1 cellular context compared by ENCODE assay signal in genomic region chr2:70086838-70087702, GRCh38.
TF ChIP-seq lines count a peak whose summit lies in the region.

Gene PCBP1, plus strand, starts transcription at chr2:70087477. Its CDS starts 267 bp downstream, at chr2:70087744.

TF ChIP-seq in WTC11, 78 proteins besides CTCF, POLR2A, EP300 and RAD21 (continued from another document):
- TF ChIP-seq HMGXB4 (CRISPR knock-in tag; IDR thresholded peaks at IDR 0.05) (no peak), GABPB1 (CRISPR knock-in tag; IDR thresholded peaks at IDR 0.05) (peak; percentile 62), FOXP1 (CRISPR knock-in tag; IDR thresholded peaks at IDR 0.05; ENCODE audit: borderline replicate concordance) (no peak), USF1 (CRISPR knock-in tag; IDR thresholded peaks at IDR 0.05) (peak; percentile 78), NFATC4 (CRISPR knock-in tag; IDR thresholded peaks at IDR 0.05) (no peak), GRHL2 (CRISPR knock-in tag; IDR thresholded peaks at IDR 0.05; ENCODE audit: insufficient replicate concordance, severe bottlenecking) (no peak), ELF4 (CRISPR knock-in tag; IDR thresholded peaks at IDR 0.05; ENCODE audit: low read depth) (no peak), E2F4 (CRISPR knock-in tag; IDR thresholded peaks at IDR 0.05; ENCODE audit: borderline replicate concordance, low read depth) (peak; percentile 5; the same call in 1 of the 2 replicates), JAZF1 (CRISPR knock-in tag; IDR thresholded peaks at IDR 0.05) (no peak), ZNF396 (CRISPR knock-in tag; IDR thresholded peaks at IDR 0.05; ENCODE audit: borderline replicate concordance) (no peak), AR (CRISPR knock-in tag; IDR thresholded peaks at IDR 0.05) (0 out of 2 replicates have a peak, but pooled peaks have one; percentile 20), PREB (CRISPR knock-in tag; IDR thresholded peaks at IDR 0.05; ENCODE audit: borderline replicate concordance) (0 out of 2 replicates have a peak, but pooled peaks have one; percentile 53), ZNF281 (CRISPR knock-in tag; IDR thresholded peaks at IDR 0.05) (no peak), JUN (CRISPR knock-in tag; IDR thresholded peaks at IDR 0.05) (no peak), MYBL2 (CRISPR knock-in tag; IDR thresholded peaks at IDR 0.05) (peak; percentile 64), ZNF219 (CRISPR knock-in tag; IDR thresholded peaks at IDR 0.05; ENCODE audit: borderline replicate concordance) (no peak), E2F5 (CRISPR knock-in tag; IDR thresholded peaks at IDR 0.05) (no peak), ZBTB43 (CRISPR knock-in tag; IDR thresholded peaks at IDR 0.05) (no peak), ETV6 (CRISPR knock-in tag; IDR thresholded peaks at IDR 0.05) (no peak), MLX (CRISPR knock-in tag; IDR thresholded peaks at IDR 0.05) (no peak), SOX15 (CRISPR knock-in tag; IDR thresholded peaks at IDR 0.05) (no peak), ZNF423 (CRISPR knock-in tag; IDR thresholded peaks at IDR 0.05) (no peak), RORB (CRISPR knock-in tag; IDR thresholded peaks at IDR 0.05) (0 out of 2 replicates have a peak, but pooled peaks have one; percentile 67), HMGA2 (CRISPR knock-in tag; IDR thresholded peaks at IDR 0.05) (no peak), GTF2I (CRISPR knock-in tag; conservative IDR thresholded peaks at IDR 0.05) (no peak), ZNF425 (CRISPR knock-in tag; conservative IDR thresholded peaks at IDR 0.05) (0 out of 2 replicates have a peak, but pooled peaks have one; percentile 79), ZNF512 (CRISPR knock-in tag; IDR thresholded peaks at IDR 0.05; ENCODE audit: borderline replicate concordance) (no peak), CREB1 (CRISPR knock-in tag; IDR thresholded peaks at IDR 0.05) (no peak), CREM (CRISPR knock-in tag; IDR thresholded peaks at IDR 0.05) (no peak; the same call in 1 of the 2 replicates), TP53 (CRISPR knock-in tag; IDR thresholded peaks at IDR 0.05) (no peak), USF2 (CRISPR knock-in tag; IDR thresholded peaks at IDR 0.05) (peak; percentile 75), NFYB (CRISPR knock-in tag; conservative IDR thresholded peaks at IDR 0.05; ENCODE audit: low read depth) (no peak), TEAD4 (CRISPR knock-in tag; IDR thresholded peaks at IDR 0.05) (no peak), FOXP4 (CRISPR knock-in tag; IDR thresholded peaks at IDR 0.05) (no peak)
